Comparison of ENCODE assay signal across 19 cellular contexts in the genomic region with DNA sequence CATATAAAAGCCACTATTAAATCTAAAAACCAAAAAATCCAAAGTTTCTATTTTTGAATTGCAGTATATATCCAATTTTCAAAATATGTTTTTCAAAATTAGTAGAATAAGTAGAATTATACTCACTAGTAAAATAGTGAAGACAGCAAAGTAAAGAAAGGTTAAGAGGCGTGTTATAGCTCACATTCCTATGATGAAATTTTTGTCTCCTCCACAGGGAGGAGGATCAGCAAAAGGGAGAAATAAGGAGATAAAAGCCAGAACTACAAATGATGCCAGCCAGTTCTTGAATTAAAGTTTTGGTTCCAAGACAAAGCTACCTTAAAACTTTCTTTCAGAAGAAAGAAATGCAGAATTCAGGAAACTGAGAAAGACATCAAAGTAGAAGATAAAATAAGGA.
"Had no signal": no experiment of that assay in that cellular context is flagged by ENCODE, and none has a peak within 500 bp of the region (broad histone marks: within the 10 kb centered on the region; RNA-seq: fewer than 3 reads in every experiment).

No MANE protein-coding gene starts in this region.

- H3K4me3 ChIP-seq: esophagus squamous epithelium, heart left ventricle, skin epidermis, thoracic aorta had no signal

- H3K9me3 ChIP-seq: esophagus squamous epithelium, heart left ventricle, neutrophil, thoracic aorta had no signal

- H3K27me3 Mint-ChIP-seq: naive thymus-derived CD4-positive, alpha-beta T cell; stimulated activated naive B cell treated with anti-CD40 and anti-IgM and Interleukin-4, amounts not matched to agents 10 μg/mL and 1 μg/mL and 100 μg/mL, for 72 hours; stimulated activated naive CD8-positive, alpha-beta T cell treated with anti-CD3 and anti-CD28 coated beads, Interleukin-15, amount 100 ng/mL, for 72 hours had no signal

- H3K27ac ChIP-seq: epithelial cell of prostate, esophagus squamous epithelium, heart left ventricle, neutrophil, skin epidermis, thoracic aorta had no signal

- H3K9me3 Mint-ChIP-seq: naive thymus-derived CD4-positive, alpha-beta T cell; nephron progenitor cell; stimulated activated naive B cell treated with anti-CD40 and anti-IgM and Interleukin-4, amounts not matched to agents 10 μg/mL and 1 μg/mL and 100 μg/mL, for 72 hours; stimulated activated naive CD8-positive, alpha-beta T cell treated with anti-CD3 and anti-CD28 coated beads, Interleukin-15, amount 100 ng/mL, for 72 hours had no signal

- H3K4me1 ChIP-seq: esophagus squamous epithelium had no signal

- H3K4me3 Mint-ChIP-seq: naive thymus-derived CD4-positive, alpha-beta T cell; nephron progenitor cell; stimulated activated naive B cell treated with anti-CD40 and anti-IgM and Interleukin-4, amounts not matched to agents 10 μg/mL and 1 μg/mL and 100 μg/mL, for 72 hours; stimulated activated naive CD8-positive, alpha-beta T cell treated with anti-CD3 and anti-CD28 coated beads, Interleukin-15, amount 100 ng/mL, for 72 hours had no signal

- H3K4me1 Mint-ChIP-seq: nephron progenitor cell; stimulated activated naive B cell treated with anti-CD40 and anti-IgM and Interleukin-4, amounts not matched to agents 10 μg/mL and 1 μg/mL and 100 μg/mL, for 72 hours; stimulated activated naive CD8-positive, alpha-beta T cell treated with anti-CD3 and anti-CD28 coated beads, Interleukin-15, amount 100 ng/mL, for 72 hours had no signal

- H3K27me3 ChIP-seq: esophagus squamous epithelium, heart left ventricle, neutrophil had no signal

- DNase-seq: effector memory CD4-positive, alpha-beta T cell; esophagus squamous epithelium; foreskin melanocyte; heart left ventricle; hippocampal formation; left colon; left ventricle myocardium superior; naive thymus-derived CD4-positive, alpha-beta T cell; nephron progenitor cell; posterior cingulate gyrus; stimulated activated CD4-positive, alpha-beta T cell treated with anti-CD3 and anti-CD28 coated beads, Interleukin-2, amount 100 ng/mL, for 24 hours; stimulated activated CD4-positive, alpha-beta T cell treated with anti-CD3 and anti-CD28 coated beads, Interleukin-4, amount 100 ng/mL, for 4 hours; stimulated activated naive B cell treated with anti-CD40 and anti-IgM and Interleukin-4, amounts not matched to agents 10 μg/mL and 1 μg/mL and 100 μg/mL, for 72 hours; stimulated activated naive CD8-positive, alpha-beta T cell treated with anti-CD3 and anti-CD28 coated beads, Interleukin-15, amount 100 ng/mL, for 72 hours; trophoblast cell had no signal

- H3K27ac Mint-ChIP-seq: nephron progenitor cell; stimulated activated naive B cell treated with anti-CD40 and anti-IgM and Interleukin-4, amounts not matched to agents 10 μg/mL and 1 μg/mL and 100 μg/mL, for 72 hours; stimulated activated naive CD8-positive, alpha-beta T cell treated with anti-CD3 and anti-CD28 coated beads, Interleukin-15, amount 100 ng/mL, for 72 hours had no signal
